Comparison of ENCODE assay signal across 8 cellular contexts in genomic region chr19:55384576-55385235, GRCh38. TPM values are rescaled to one million over a fixed set of nuclear protein-coding genes. Genes with fewer than 3 reads are reported as not detected.
DNase-seq lines count a peak whose midpoint lies in the region; TF ChIP-seq lines count a peak whose summit lies in the region.

No MANE protein-coding gene starts in this region.

- 18 to 37% methylated on average over 6 to 14 of the region's 27 CpGs for WGBS in esophagus squamous epithelium, 2 donors

- TF ChIP-seq CTCF in MM.1S (IDR thresholded peaks at IDR 0.05; ENCODE audit: low read length) (0 out of 2 replicates have a peak, but pooled peaks have one; percentile 4), WI38 (IDR thresholded peaks at IDR 0.05; ENCODE audit: low read depth, low read length) (no peak), esophagus squamous epithelium (IDR thresholded peaks at IDR 0.05) (no peak), neutrophil (IDR thresholded peaks at IDR 0.05) (no peak)

- peaks cover 29% of the 10 kb centered on the region for H3K4me1 ChIP-seq in MM.1S (ENCODE audit: low read length)
- peaks cover 34 to 62% (median 46%) of the 10 kb centered on the region in 3 donors for H3K4me1 ChIP-seq in esophagus squamous epithelium
- H3K4me1 ChIP-seq in neutrophil (ENCODE audit: control insufficient read depth in 1 of 2, insufficient read depth in 1 of 2, low read depth in 1 of 2, low read length in 1 of 2): peaks cover 43 to 47% of the 10 kb centered on the region in 2 experiments

- H3K9ac ChIP-seq in MM.1S (ENCODE audit: low read length): peak overlapping the region; percentile 94

- no peaks in the 10 kb centered on the region for H3K9me3 ChIP-seq in MM.1S (replicated peaks; ENCODE audit: insufficient read depth, low read length)
- no peaks in the 10 kb centered on the region for H3K9me3 ChIP-seq in esophagus squamous epithelium
- H3K9me3 ChIP-seq in neutrophil: no peaks in the 10 kb centered on the region

- H3K4me2 ChIP-seq in MM.1S (ENCODE audit: low read depth, low read length): peak overlapping the region; percentile 98

- H3K9me2 ChIP-seq in MM.1S (replicated peaks; ENCODE audit: insufficient read depth, low read length): no peaks in the 10 kb centered on the region

- H3F3A ChIP-seq in MM.1S (ENCODE audit: insufficient read depth, low read length): peaks cover 57% of the 10 kb centered on the region

- peak; percentile 27 to 41 for DNase-seq in activated CD4-positive, alpha-beta T cell treated with anti-CD3 and anti-CD28 coated beads for 4 hours
- DNase-seq in activated CD4-positive, alpha-beta T cell treated with anti-CD3 and anti-CD28 coated beads for 1 hour: no peak
- DNase-seq in MM.1S: no peak
- no peak for DNase-seq in esophagus squamous epithelium (lab: John Stamatoyannopoulos, UW)
- no peak for DNase-seq in hepatic stellate cell (ENCODE audit: low spot score)
- DNase-seq in HCEC 1CT: no peak

- peak overlapping the region; percentile 74 for H2AFZ ChIP-seq in MM.1S (ENCODE audit: low read length)

- H3K4me3 ChIP-seq in MM.1S (ENCODE audit: low read length) (peak overlapping the region; percentile 91), WI38 (ENCODE audit: low read depth, low read length) (peak overlapping the region; percentile 97), esophagus squamous epithelium (peak overlapping the region; percentile 74 to 97 (median 88)), neutrophil (ENCODE audit: low read depth in 1 of 2, low read length in 1 of 2) (peak overlapping the region; percentile 78 to 100)

- H3K27ac ChIP-seq in MM.1S (ENCODE audit: low read length): peak overlapping the region; percentile 85
- H3K27ac ChIP-seq in esophagus squamous epithelium: peak overlapping the region; percentile 86 to 97 (median 93)
- H3K27ac ChIP-seq in neutrophil: peak overlapping the region; percentile 88

- TF ChIP-seq POLR2A in esophagus squamous epithelium (IDR thresholded peaks at IDR 0.05): no peak

- peaks cover 36% of the 10 kb centered on the region for H4K20me1 ChIP-seq in MM.1S (ENCODE audit: insufficient read depth, low read length)

- intact Hi-C loops in esophagus squamous epithelium (cut with DNase I): no loop called here

- no peaks in the 10 kb centered on the region for H3K27me3 ChIP-seq in MM.1S (replicated peaks; ENCODE audit: insufficient read depth, low read length)
- H3K27me3 ChIP-seq in esophagus squamous epithelium: no peaks in the 10 kb centered on the region
- peaks cover 21% of the 10 kb centered on the region for H3K27me3 ChIP-seq in neutrophil

- H3K36me3 ChIP-seq in MM.1S (replicated peaks; ENCODE audit: insufficient read depth, low read length): peaks cover 19% of the 10 kb centered on the region
- peaks cover 6 to 34% (median 18%) of the 10 kb centered on the region in 3 donors for H3K36me3 ChIP-seq in esophagus squamous epithelium
- H3K36me3 ChIP-seq in neutrophil: peaks cover 26% of the 10 kb centered on the region

- peaks cover 68% of the 10 kb centered on the region for H3K79me2 ChIP-seq in MM.1S (ENCODE audit: low read length)

RNA-seq across cellular contexts. Expression of gene TMEM238, which starts 0.6 kb away (rescaled TPM):
- total RNA-seq in esophagus squamous epithelium: 10 to 100 TPM; 11.9 to 41.8 (median 27.1) TPM

RNA-seq across cellular contexts. Expression of gene RPL28, which starts 1.0 kb away (rescaled TPM):
- 100 to 1,000 TPM; 395 to 866 (median 753) TPM for total RNA-seq in esophagus squamous epithelium

RNA-seq across cellular contexts. Expression of gene TMEM190, which starts 8.1 kb away (rescaled TPM):
- total RNA-seq in esophagus squamous epithelium: not detected

RNA-seq across cellular contexts. Expression of gene IL11, which starts 14.4 kb away (rescaled TPM):
- total RNA-seq in esophagus squamous epithelium: not detected

RNA-seq across cellular contexts. Expression of gene GARIN5B, which starts 21.6 kb away (rescaled TPM):
- not detected for total RNA-seq in esophagus squamous epithelium

Comparison
In these comparisons a context has a peak if more than half of its experiments do, and no peak if none do; other contexts are left out.
1. DNase-seq: peak in activated CD4-positive, alpha-beta T cell treated with anti-CD3 and anti-CD28 coated beads for 4 hours (2 of 2); none in activated CD4-positive, alpha-beta T cell treated with anti-CD3 and anti-CD28 coated beads for 1 hour (single experiment), MM.1S (single experiment), esophagus squamous epithelium (single experiment), hepatic stellate cell (single experiment) and HCEC 1CT (single experiment).
2. Peak in every context shown above with its lines, with median percentiles within 50 percentile points of each other: H3K27ac ChIP-seq and H3K4me3 ChIP-seq.